31 cellular contexts compared by ENCODE assay signal in genomic region chr7:125572414-125572813, GRCh38.
"Had no signal": no experiment of that assay in that cellular context is flagged by ENCODE, and none has a peak within 500 bp of the region (broad histone marks: within the 10 kb centered on the region; RNA-seq: fewer than 3 reads in every experiment).

No MANE protein-coding gene starts in this region.

- H3K9me3 ChIP-seq: ascending aorta had no signal

- H3K27me3 ChIP-seq: ascending aorta, cardiac muscle cell had no signal

- FAIRE-seq: bronchial epithelial cell, colon, TTC549 had no signal

- H3K4me3 ChIP-seq: ascending aorta, cardiac muscle cell had no signal

- H3K36me3 ChIP-seq: ascending aorta, cardiac muscle cell, WERI-Rb-1 had no signal

- DNase-seq: activated CD4-positive, alpha-beta memory T cell treated with anti-CD3 and anti-CD28 coated beads, Interleukin-2, amount 10 ng/mL, durations not matched to agents 7 days and 5 days; activated CD4-positive, alpha-beta T cell treated with anti-CD3 and anti-CD28 coated beads for 1 hour; activated CD4-positive, alpha-beta T cell treated with anti-CD3 and anti-CD28 coated beads for 36 hours; activated CD4-positive, alpha-beta T cell treated with anti-CD3 and anti-CD28 coated beads for 48 hours; activated CD4-positive, alpha-beta T cell treated with anti-CD3 and anti-CD28 coated beads, Interleukin-2, amount 10 ng/mL, durations not matched to agents 7 days and 5 days; activated CD4-positive, alpha-beta T cell treated with anti-CD3 and anti-CD28 coated beads, Interleukin-2, amount 50 U/mL, for 48 hours; activated CD4-positive, CD25-positive, alpha-beta regulatory T cell; activated CD8-positive, alpha-beta memory T cell treated with anti-CD3 and anti-CD28 coated beads for 24 hours; activated CD8-positive, alpha-beta memory T cell treated with anti-CD3 and anti-CD28 coated beads, Interleukin-2, amount 10 ng/mL, durations not matched to agents 7 days and 5 days; activated CD8-positive, alpha-beta memory T cell treated with anti-CD3 and anti-CD28 coated beads, Interleukin-2, amount 50 U/mL, for 48 hours; activated CD8-positive, alpha-beta T cell treated with anti-CD3 and anti-CD28 coated beads, Interleukin-2, amount 10 ng/mL, durations not matched to agents 7 days and 5 days; activated effector memory CD4-positive, alpha-beta T cell treated with Interleukin-2 at 50 U/mL for 16 hours; activated gamma-delta T cell; activated naive CD4-positive, alpha-beta T cell treated with anti-CD3 and anti-CD28 coated beads, Interleukin-2, amount 10 ng/mL, durations not matched to agents 7 days and 5 days; activated naive CD4-positive, alpha-beta T cell treated with Interleukin-2 at 50 U/mL for 16 hours; activated naive CD8-positive, alpha-beta T cell treated with anti-CD3 and anti-CD28 coated beads, Interleukin-2, amount 10 ng/mL, durations not matched to agents 7 days and 5 days; activated naive CD8-positive, alpha-beta T cell treated with anti-CD3 and anti-CD28 coated beads, Interleukin-2, amount 50 U/mL, for 24 hours; activated T-cell treated with anti-CD3 and anti-CD28 coated beads, Interleukin-2, amount 50 U/mL, for 24 hours; activated T-cell treated with anti-CD3 and anti-CD28 coated beads, Interleukin-2, amount 50 U/mL, for 48 hours; amygdala; anterior cingulate cortex; caudate nucleus; cerebellar nuclear complex; T-helper 2 cell; T-helper 9 cell; WERI-Rb-1 had no signal

- H3K27ac ChIP-seq: ascending aorta, cardiac muscle cell, WERI-Rb-1 had no signal
